ENCODE assay signal across 1 cellular context in genomic region chr19:42386974-42387707, GRCh38.
TF ChIP-seq lines count a peak whose summit lies in the region.

No MANE protein-coding gene starts in this region.

TF ChIP-seq in HEK293, 187 proteins besides CTCF, POLR2A, EP300 and RAD21 (continued from another document):
- TF ChIP-seq ZNF2 (tag by site-specific recombination; IDR thresholded peaks at IDR 0.05), result peak; percentile 73
- TF ChIP-seq EGR2 (tag by site-specific recombination; IDR thresholded peaks at IDR 0.05; ENCODE audit: low read depth), result peak; percentile 75
- TF ChIP-seq PATZ1 (tag by site-specific recombination; IDR thresholded peaks at IDR 0.05), result peak; percentile 92
- no peak for TF ChIP-seq ZNF555 (tag by site-specific recombination; conservative IDR thresholded peaks at IDR 0.05)
- TF ChIP-seq, protein P1, sequence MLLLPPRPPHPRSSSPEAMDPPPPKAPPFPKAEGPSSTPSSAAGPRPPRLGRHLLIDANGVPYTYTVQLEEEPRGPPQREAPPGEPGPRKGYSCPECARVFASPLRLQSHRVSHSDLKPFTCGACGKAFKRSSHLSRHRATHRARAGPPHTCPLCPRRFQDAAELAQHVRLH (tag by site-specific recombination; IDR thresholded peaks at IDR 0.05), result peak; percentile 86
- TF ChIP-seq ZNF366 (tag by site-specific recombination; conservative IDR thresholded peaks at IDR 0.05), result peak; percentile 77
- no peak for TF ChIP-seq ZNF433 (tag by site-specific recombination; IDR thresholded peaks at IDR 0.05; ENCODE audit: low read depth)
- no peak for TF ChIP-seq ZNF157 (tag by site-specific recombination; IDR thresholded peaks at IDR 0.05)
- TF ChIP-seq ZNF777 (tag by site-specific recombination; IDR thresholded peaks at IDR 0.05; ENCODE audit: borderline replicate concordance), result peak; percentile 100
- TF ChIP-seq ZNF202 (tag by site-specific recombination; IDR thresholded peaks at IDR 0.05; ENCODE audit: borderline replicate concordance), result no peak
- TF ChIP-seq ZNF24 (tag by site-specific recombination; IDR thresholded peaks at IDR 0.05), result peak; percentile 71; the same call in 1 of the 2 replicates
- peak; percentile 96 for TF ChIP-seq KLF1 (tag by site-specific recombination; IDR thresholded peaks at IDR 0.05)
- no peak for TF ChIP-seq ZNF701 (tag by site-specific recombination; IDR thresholded peaks at IDR 0.05)
- TF ChIP-seq KLF16 (tag by site-specific recombination; IDR thresholded peaks at IDR 0.05), result peak; percentile 63
- no peak for TF ChIP-seq YY2 (tag by site-specific recombination; IDR thresholded peaks at IDR 0.05)
- peak; percentile 87 for TF ChIP-seq HIC1 (tag by site-specific recombination; IDR thresholded peaks at IDR 0.05)
